In the genomic region with DNA sequence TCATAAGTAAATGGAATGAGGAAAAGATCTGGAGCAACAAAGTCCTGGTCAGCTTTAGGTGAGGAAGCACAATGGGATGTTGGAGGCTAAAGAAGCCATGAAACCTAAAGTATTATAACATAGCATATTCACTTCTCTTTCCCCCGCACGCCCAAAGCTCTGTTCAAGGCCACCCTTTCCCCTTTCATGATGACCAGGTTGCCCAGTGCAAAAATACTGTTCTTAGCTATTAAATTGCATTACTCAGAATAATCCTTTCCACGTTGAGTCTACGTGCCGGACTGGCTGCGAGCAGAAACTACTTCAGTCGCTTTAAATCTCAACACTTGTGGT, we compare ENCODE assay signal across 8 cellular contexts. TPM values are rescaled to one million over a fixed set of nuclear protein-coding genes. Genes with fewer than 3 reads are reported as not detected.
DNase-seq lines count a peak whose midpoint lies in the region; ATAC-seq and TF ChIP-seq lines count a peak whose summit lies in the region.

No MANE protein-coding gene starts in this region.

- H3K27ac ChIP-seq in CD4-positive, alpha-beta memory T cell (ENCODE audit: low read depth, low read length) = peak overlapping the region; percentile 75
- peak overlapping the region; percentile 78 for H3K27ac ChIP-seq in effector memory CD4-positive, alpha-beta T cell (ENCODE audit: insufficient read depth, low read length, poor library complexity, severe bottlenecking)

- POLR2A ChIA-PET in CD4-positive, alpha-beta memory T cell (lab: Charles Lee; ENCODE audit: partially characterized antibody) = interaction anchor here (0.7 to 3.8 kb wide), 26 partner anchors 9 to 717 kb away, joined by 3 to 56 read pairs (median 5); a partner anchor contains a TSS

- H3K27ac Mint-ChIP-seq in CD4-positive, alpha-beta memory T cell = peak overlapping the region; percentile 95 to 98 (median 97)
- peak overlapping the region; percentile 91 for H3K27ac Mint-ChIP-seq in neural crest cell (ENCODE audit: unreplicated experiment)

- peak overlapping the region; percentile 67 to 83 for H3K4me3 ChIP-seq in CD4-positive, alpha-beta memory T cell (ENCODE audit: low read length in 2 of 2)
- peak overlapping the region; percentile 84 for H3K4me3 ChIP-seq in LNCaP clone FGC (ENCODE audit: low read depth, low read length)
- H3K4me3 ChIP-seq in effector memory CD4-positive, alpha-beta T cell (ENCODE audit: insufficient read depth, low read depth, low read length, poor library complexity, severe bottlenecking) = peak overlapping the region; percentile 85

- peaks cover 42 to 60% (median 49%) of the 10 kb centered on the region in 4 donors for H3K4me1 Mint-ChIP-seq in CD4-positive, alpha-beta memory T cell
- H3K4me1 Mint-ChIP-seq in neural crest cell = peaks cover 43% of the 10 kb centered on the region

- H3K4me3 Mint-ChIP-seq in CD4-positive, alpha-beta memory T cell = peak overlapping the region; percentile 91 to 99 (median 96)
- peak overlapping the region; percentile 95 for H3K4me3 Mint-ChIP-seq in neural crest cell

- no peak for DNase-seq in CD4-positive, alpha-beta memory T cell
- DNase-seq in LNCaP clone FGC (ENCODE audit: low read depth) = no peak
- DNase-seq in effector memory CD4-positive, alpha-beta T cell = no peak
- no peak for DNase-seq in neural crest cell (ENCODE audit: low read depth, low spot score)
- no peak for DNase-seq in medulla oblongata (ENCODE audit: extremely low spot score)
- no peak for DNase-seq in NCI-H2107 treated with DMSO at 0.1 percent for 48 hours (lab: John Stamatoyannopoulos, UW; ENCODE audit: unreplicated experiment)
- DNase-seq in NCI-H526 (lab: John Stamatoyannopoulos, UW) = no peak

- no peaks in the 10 kb centered on the region for H3K9me3 ChIP-seq in CD4-positive, alpha-beta memory T cell (ENCODE audit: control insufficient read depth in 1 of 2, low read length in 2 of 2)
- no peaks in the 10 kb centered on the region for H3K9me3 ChIP-seq in effector memory CD4-positive, alpha-beta T cell (ENCODE audit: control insufficient read depth, low read length)

- H3K9me3 Mint-ChIP-seq in CD4-positive, alpha-beta memory T cell = no peaks in the 10 kb centered on the region
- H3K9me3 Mint-ChIP-seq in neural crest cell = no peaks in the 10 kb centered on the region

- no peaks in the 10 kb centered on the region for H3K27me3 ChIP-seq in CD4-positive, alpha-beta memory T cell (ENCODE audit: insufficient read depth, low read length)
- H3K27me3 ChIP-seq in effector memory CD4-positive, alpha-beta T cell (replicated peaks; ENCODE audit: control insufficient read depth, insufficient read depth, low read length, poor library complexity, severe bottlenecking) = no peaks in the 10 kb centered on the region

- intact Hi-C loops in CD4-positive, alpha-beta memory T cell (cut with micrococcal nuclease) = loop anchor here (1.0 to 2.0 kb wide), 8 partner anchors 38 to 311 kb away; a partner anchor contains a TSS

- ATAC-seq in HG03571 (IDR thresholded peaks at IDR 0.05; ENCODE audit: unreplicated experiment) = no peak

- CTCF ChIA-PET in CD4-positive, alpha-beta memory T cell (lab: Charles Lee; ENCODE audit: partially characterized antibody) = interaction anchor here (0.9 to 12.3 kb wide), 47 partner anchors 10 to 916 kb away, joined by 3 to 327 read pairs (median 7); a partner anchor contains a TSS

- TF ChIP-seq CTCF in LNCaP clone FGC (IDR thresholded peaks at IDR 0.05; ENCODE audit: control insufficient read depth, extremely low read depth, insufficient read depth) = no peak
- no peak for TF ChIP-seq CTCF in neural crest cell (conservative IDR thresholded peaks at IDR 0.05)

- H3K36me3 Mint-ChIP-seq in CD4-positive, alpha-beta memory T cell = peaks cover under 1 to 12% of the 10 kb centered on the region in 2 donors
- no peaks in the 10 kb centered on the region for H3K36me3 Mint-ChIP-seq in neural crest cell (ENCODE audit: low read depth)

- H3K4me1 ChIP-seq in CD4-positive, alpha-beta memory T cell (ENCODE audit: insufficient read depth, low read length) = peaks cover 56% of the 10 kb centered on the region
- H3K4me1 ChIP-seq in effector memory CD4-positive, alpha-beta T cell (ENCODE audit: control insufficient read depth, insufficient read depth, low read length, poor library complexity, severe bottlenecking) = peaks cover 32% of the 10 kb centered on the region

- no peaks in the 10 kb centered on the region for H3K27me3 Mint-ChIP-seq in CD4-positive, alpha-beta memory T cell
- no peaks in the 10 kb centered on the region for H3K27me3 Mint-ChIP-seq in neural crest cell (ENCODE audit: low read depth)

- H3K36me3 ChIP-seq in CD4-positive, alpha-beta memory T cell (ENCODE audit: insufficient read depth, low read length) = no peaks in the 10 kb centered on the region
- peaks cover 6% of the 10 kb centered on the region for H3K36me3 ChIP-seq in effector memory CD4-positive, alpha-beta T cell (ENCODE audit: control insufficient read depth, insufficient read depth, low read length)

RNA-seq across cellular contexts. Expression of a gene that starts 0.6 kb away (rescaled TPM):
- 10 to 100 TPM; 39.7 to 42.6 TPM for total RNA-seq in CD4-positive, alpha-beta memory T cell
- polyA plus RNA-seq in CD4-positive, alpha-beta memory T cell = 1 to 10 TPM in 1 of 2 donors, under 1 TPM in 1; 0.87 to 3.8 TPM
- total RNA-seq in neural crest cell = 31.9 and 36.6 TPM in 2 replicates

RNA-seq across cellular contexts. Expression of a gene that starts 54.2 kb away (rescaled TPM):
- total RNA-seq in CD4-positive, alpha-beta memory T cell = 10 to 100 TPM; 75.0 to 78.5 TPM
- 10 to 100 TPM; 18.7 to 28.0 TPM for polyA plus RNA-seq in CD4-positive, alpha-beta memory T cell
- 14.8 and 16.6 TPM in 2 replicates for total RNA-seq in neural crest cell
